Comparison of ENCODE assay signal across 19 cellular contexts in genomic region chr12:67982165-67982563, GRCh38. TPM values are rescaled to one million over a fixed set of nuclear protein-coding genes. Genes with fewer than 3 reads are reported as not detected.
DNase-seq lines count a peak whose midpoint lies in the region; ATAC-seq and TF ChIP-seq lines count a peak whose summit lies in the region.
"Had no signal": no experiment of that assay in that cellular context is flagged by ENCODE, and none has a peak within 500 bp of the region (broad histone marks: within the 10 kb centered on the region; RNA-seq: fewer than 3 reads in every experiment).

No MANE protein-coding gene starts in this region.

- in situ Hi-C loops in gastrocnemius medialis (cut with MboI; ENCODE audit: low sequenced_read_pairs in 4 of 4), result no loop called here

- H3K27ac Mint-ChIP-seq in activated naive CD8-positive, alpha-beta T cell treated with anti-CD3 and anti-CD28 coated beads, Interleukin-2, amount 50 U/mL, for 24 hours, result no peak overlapping the region
- no peak overlapping the region for H3K27ac Mint-ChIP-seq in T-helper 17 cell
- H3K27ac Mint-ChIP-seq: activated B cell treated with CpG ODN at 0.5 μM for 24 hours; naive thymus-derived CD8-positive, alpha-beta T cell had no signal

- H3K4me1 Mint-ChIP-seq in activated naive CD8-positive, alpha-beta T cell treated with anti-CD3 and anti-CD28 coated beads, Interleukin-2, amount 50 U/mL, for 24 hours, result peaks cover 8% of the 10 kb centered on the region
- H3K4me1 Mint-ChIP-seq in T-helper 17 cell, result no peaks in the 10 kb centered on the region
- H3K4me1 Mint-ChIP-seq: naive thymus-derived CD8-positive, alpha-beta T cell had no signal

- no peaks in the 10 kb centered on the region for H3K4me1 ChIP-seq in gastrocnemius medialis
- H3K4me1 ChIP-seq: A549, Caco-2 had no signal

- no peaks in the 10 kb centered on the region for H3K36me3 ChIP-seq in gastrocnemius medialis

- intact Hi-C loops in gastrocnemius medialis (cut with DNase I; ENCODE audit: low total_unique reads), result no loop called here

- no peaks in the 10 kb centered on the region for H3K36me3 Mint-ChIP-seq in activated naive CD8-positive, alpha-beta T cell treated with anti-CD3 and anti-CD28 coated beads, Interleukin-2, amount 50 U/mL, for 24 hours (ENCODE audit: low read depth)
- H3K36me3 Mint-ChIP-seq in T-helper 17 cell (ENCODE audit: low read depth), result peaks cover 2% of the 10 kb centered on the region
- H3K36me3 Mint-ChIP-seq: brain had no signal

- no peak for TF ChIP-seq POLR2A in gastrocnemius medialis (IDR thresholded peaks at IDR 0.05)

- ATAC-seq in activated naive CD8-positive, alpha-beta T cell treated with anti-CD3 and anti-CD28 coated beads, Interleukin-2, amount 50 U/mL, for 24 hours, result no peak
- ATAC-seq in T-helper 17 cell, result no peak
- ATAC-seq in gastrocnemius medialis, result no peak
- ATAC-seq: A549; left ventricle myocardium superior; naive thymus-derived CD8-positive, alpha-beta T cell; Panc1 had no signal

- H3K27me3 ChIP-seq in gastrocnemius medialis, result no peaks in the 10 kb centered on the region

- no peaks in the 10 kb centered on the region for H3K27me3 Mint-ChIP-seq in activated naive CD8-positive, alpha-beta T cell treated with anti-CD3 and anti-CD28 coated beads, Interleukin-2, amount 50 U/mL, for 24 hours
- peaks cover 16% of the 10 kb centered on the region for H3K27me3 Mint-ChIP-seq in T-helper 17 cell
- H3K27me3 Mint-ChIP-seq: activated B cell treated with CpG ODN at 0.5 μM for 24 hours, brain had no signal

- no peak overlapping the region for H3K27ac ChIP-seq in gastrocnemius medialis
- H3K27ac ChIP-seq: A549, dorsolateral prefrontal cortex had no signal

- H3K9me3 Mint-ChIP-seq in activated naive CD8-positive, alpha-beta T cell treated with anti-CD3 and anti-CD28 coated beads, Interleukin-2, amount 50 U/mL, for 24 hours, result peaks cover 3% of the 10 kb centered on the region

- H3K9me3 ChIP-seq in T-helper 17 cell (ENCODE audit: control insufficient read depth, low read length, poor library complexity, severe bottlenecking) (no peaks in the 10 kb centered on the region), gastrocnemius medialis (no peaks in the 10 kb centered on the region)
- H3K9me3 ChIP-seq: Caco-2 had no signal

- H3K4me3 Mint-ChIP-seq in activated naive CD8-positive, alpha-beta T cell treated with anti-CD3 and anti-CD28 coated beads, Interleukin-2, amount 50 U/mL, for 24 hours, result no peak overlapping the region
- H3K4me3 Mint-ChIP-seq in T-helper 17 cell, result no peak overlapping the region
- H3K4me3 Mint-ChIP-seq: activated B cell treated with CpG ODN at 0.5 μM for 24 hours; brain; naive thymus-derived CD8-positive, alpha-beta T cell had no signal

- TF ChIP-seq CTCF in gastrocnemius medialis (IDR thresholded peaks at IDR 0.05 in 4 of 5, conservative IDR thresholded peaks at IDR 0.05 in 1 of 5), result no peak

- no peak overlapping the region for H3K4me3 ChIP-seq in gastrocnemius medialis
- H3K4me3 ChIP-seq: A549, dorsolateral prefrontal cortex had no signal

- DNase-seq in NCI-H2227 (lab: John Stamatoyannopoulos, UW; ENCODE audit: unreplicated experiment) (peak; percentile 17), NCI-H2227 treated with DMSO at 0.1 percent for 48 hours (lab: John Stamatoyannopoulos, UW) (no peak), NCI-H345 treated with DMSO at 0.1 percent for 48 hours (lab: John Stamatoyannopoulos, UW; ENCODE audit: unreplicated experiment) (peak; percentile 87), fibroblast of gingiva (ENCODE audit: low read depth) (peak; percentile 32), NCI-H446 treated with DMSO at 0.1 percent for 48 hours (lab: John Stamatoyannopoulos, UW) (no peak), T-helper 17 cell (no peak), gastrocnemius medialis (no peak)
- no peak for DNase-seq in activated naive CD8-positive, alpha-beta T cell treated with anti-CD3 and anti-CD28 coated beads, Interleukin-2, amount 50 U/mL, for 24 hours
- DNase-seq: activated B cell treated with CpG ODN at 0.5 μM for 24 hours; Caco-2; dorsolateral prefrontal cortex; Kasumi-1; left ventricle myocardium superior; naive thymus-derived CD8-positive, alpha-beta T cell had no signal

RNA-seq across cellular contexts. Expression of gene IFNG-AS1, which starts 7.1 kb away (rescaled TPM):
- total RNA-seq in T-helper 17 cell, result under 1 TPM; 0.29 to 0.42 TPM
- total RNA-seq in gastrocnemius medialis, result not detected
- total RNA-seq: Caco-2, fibroblast of lung, left ventricle myocardium superior, temporal lobe had no signal

Comparison
In these comparisons a context has a peak if more than half of its experiments do, and no peak if none do; other contexts are left out.
1. DNase-seq: peak in NCI-H2227 (single experiment), NCI-H345 treated with DMSO at 0.1 percent for 48 hours (single experiment) and fibroblast of gingiva (single experiment); none in NCI-H2227 treated with DMSO at 0.1 percent for 48 hours (single experiment), activated naive CD8-positive, alpha-beta T cell treated with anti-CD3 and anti-CD28 coated beads, Interleukin-2, amount 50 U/mL, for 24 hours (single experiment), NCI-H446 treated with DMSO at 0.1 percent for 48 hours (single experiment), T-helper 17 cell (0 of 3) and gastrocnemius medialis (0 of 2).